Comparison of ENCODE assay signal across 9 cellular contexts in genomic region chr18:69636529-69637301, GRCh38.
DNase-seq lines count a peak whose midpoint lies in the region; ATAC-seq and TF ChIP-seq lines count a peak whose summit lies in the region.
"Had no signal": no experiment of that assay in that cellular context is flagged by ENCODE, and none has a peak within 500 bp of the region (broad histone marks: within the 10 kb centered on the region; RNA-seq: fewer than 3 reads in every experiment).

No MANE protein-coding gene starts in this region.

- ATAC-seq in GM18909 (IDR thresholded peaks at IDR 0.05; ENCODE audit: poor library complexity, unreplicated experiment) (peak; percentile 62), HG03565 (IDR thresholded peaks at IDR 0.05; ENCODE audit: unreplicated experiment) (peak; percentile 37), GM21423 (IDR thresholded peaks at IDR 0.05; ENCODE audit: unreplicated experiment) (no peak)
- peak; percentile 56 for ATAC-seq in effector memory CD8-positive, alpha-beta T cell (replicated peaks)

- H3K4me1 Mint-ChIP-seq in effector memory CD8-positive, alpha-beta T cell (ENCODE audit: low read depth in 2 of 2): no peaks in the 10 kb centered on the region

- no peak overlapping the region for H3K4me3 Mint-ChIP-seq in effector memory CD8-positive, alpha-beta T cell

- H3K27ac ChIP-seq in C4-2B: no peak overlapping the region
- H3K27ac ChIP-seq: pancreas had no signal

- H3K27ac Mint-ChIP-seq in effector memory CD8-positive, alpha-beta T cell: no peak overlapping the region

- H3K36me3 Mint-ChIP-seq in effector memory CD8-positive, alpha-beta T cell (ENCODE audit: insufficient read depth): no peaks in the 10 kb centered on the region

- peaks cover 9 to 11% of the 10 kb centered on the region in 2 donors for H3K27me3 Mint-ChIP-seq in effector memory CD8-positive, alpha-beta T cell

- no peaks in the 10 kb centered on the region for H3K9me3 Mint-ChIP-seq in effector memory CD8-positive, alpha-beta T cell

- no peak for DNase-seq in effector memory CD8-positive, alpha-beta T cell
- DNase-seq in activated CD4-positive, CD25-positive, alpha-beta regulatory T cell (lab: John Stamatoyannopoulos, UW): no peak
- no peak for DNase-seq in NCI-H2227 treated with DMSO at 0.1 percent for 48 hours (lab: John Stamatoyannopoulos, UW)
- no peak for DNase-seq in SIG-M5 treated with dmso at 0.1 percent for 504 hours (lab: John Stamatoyannopoulos, UW; ENCODE audit: unreplicated experiment)
- DNase-seq: pancreas had no signal

- TF ChIP-seq CTCF in C4-2B (conservative IDR thresholded peaks at IDR 0.05): peak; percentile 23
